1 cellular context compared by ENCODE assay signal in genomic region chr16:56849690-56850680, GRCh38.
TF ChIP-seq lines count a peak whose summit lies in the region.

No MANE protein-coding gene starts in this region.

TF ChIP-seq in HepG2, 621 proteins besides CTCF, POLR2A, EP300 and RAD21 (continued from another document and continues in another):
- TF ChIP-seq ZBTB37 (CRISPR knock-in tag; IDR thresholded peaks at IDR 0.05): no peak
- TF ChIP-seq KDM5B (CRISPR knock-in tag; IDR thresholded peaks at IDR 0.05; ENCODE audit: borderline replicate concordance): peak; percentile 17; the same call in 1 of the 2 replicates
- TF ChIP-seq MBNL3 (CRISPR knock-in tag; conservative IDR thresholded peaks at IDR 0.05): no peak
- 0 out of 2 replicates have a peak, but pooled peaks have one; percentile 7 for TF ChIP-seq NCOA1 (CRISPR knock-in tag; IDR thresholded peaks at IDR 0.05)
- no peak for TF ChIP-seq TAF15 (IDR thresholded peaks at IDR 0.05; ENCODE audit: low read depth, low read length, poor library complexity, severe bottlenecking)
- 0 out of 2 replicates have a peak, but pooled peaks have one; percentile 46 for TF ChIP-seq SOX13 (IDR thresholded peaks at IDR 0.05)
- peak in 1 of 2 experiments; percentile 85; a peak in 2 of 4 replicates for TF ChIP-seq SOX13 (CRISPR knock-in tag; conservative IDR thresholded peaks at IDR 0.05 in 1 of 2, IDR thresholded peaks at IDR 0.05 in 1 of 2)
- no peak for TF ChIP-seq BRCA1 (CRISPR knock-in tag; IDR thresholded peaks at IDR 0.05)
- no peak for TF ChIP-seq ZNF720 (CRISPR knock-in tag; IDR thresholded peaks at IDR 0.05)
- no peak for TF ChIP-seq FLYWCH1 (CRISPR knock-in tag; IDR thresholded peaks at IDR 0.05)
- TF ChIP-seq ZNF143 (CRISPR knock-in tag; IDR thresholded peaks at IDR 0.05): no peak
- peak; percentile 8; the same call in 1 of the 2 replicates for TF ChIP-seq ZNF644 (CRISPR knock-in tag; IDR thresholded peaks at IDR 0.05; ENCODE audit: low read depth)
- TF ChIP-seq ZNF768 (CRISPR knock-in tag; IDR thresholded peaks at IDR 0.05): 0 out of 2 replicates have a peak, but pooled peaks have one; percentile 13
- TF ChIP-seq BORCS8-MEF2B (CRISPR knock-in tag; IDR thresholded peaks at IDR 0.05): no peak
- no peak for TF ChIP-seq SIN3A (IDR thresholded peaks at IDR 0.05; ENCODE audit: borderline replicate concordance, low read depth, low read length)
- TF ChIP-seq SIX4 (CRISPR knock-in tag; IDR thresholded peaks at IDR 0.05): no peak
- no peak; the same call in 1 of the 2 replicates for TF ChIP-seq ZBTB38 (CRISPR knock-in tag; IDR thresholded peaks at IDR 0.05)
- no peak for TF ChIP-seq PRPF4 (IDR thresholded peaks at IDR 0.05; ENCODE audit: low read depth, low read length, poor library complexity, severe bottlenecking)
- TF ChIP-seq TFDP2 (CRISPR knock-in tag; IDR thresholded peaks at IDR 0.05): 0 out of 2 replicates have a peak, but pooled peaks have one; percentile 14
- TF ChIP-seq GLMP (CRISPR knock-in tag; IDR thresholded peaks at IDR 0.05; ENCODE audit: borderline replicate concordance): no peak
- TF ChIP-seq NR2F6 (IDR thresholded peaks at IDR 0.05): peak; percentile 81
- TF ChIP-seq NR2F6 (CRISPR knock-in tag; IDR thresholded peaks at IDR 0.05): peak; percentile 88
- no peak for TF ChIP-seq JDP2 (CRISPR knock-in tag; IDR thresholded peaks at IDR 0.05; ENCODE audit: borderline replicate concordance)
- TF ChIP-seq AHDC1 (CRISPR knock-in tag; IDR thresholded peaks at IDR 0.05; ENCODE audit: borderline replicate concordance): no peak
- no peak for TF ChIP-seq TEAD2 (CRISPR knock-in tag; IDR thresholded peaks at IDR 0.05)
- peak; percentile 75 for TF ChIP-seq HDAC2 (CRISPR knock-in tag; IDR thresholded peaks at IDR 0.05)
- no peak for TF ChIP-seq FOXM1 (CRISPR knock-in tag; IDR thresholded peaks at IDR 0.05)
- peak; percentile 60 for TF ChIP-seq ZNF800 (CRISPR knock-in tag; IDR thresholded peaks at IDR 0.05)
- no peak for TF ChIP-seq ZNF761 (CRISPR knock-in tag; conservative IDR thresholded peaks at IDR 0.05)
- no peak for TF ChIP-seq ATAD3A (CRISPR knock-in tag; IDR thresholded peaks at IDR 0.05)
- TF ChIP-seq ZNF335 (CRISPR knock-in tag; IDR thresholded peaks at IDR 0.05): no peak
- TF ChIP-seq TBX3 (IDR thresholded peaks at IDR 0.05; ENCODE audit: borderline replicate concordance): no peak
- no peak for TF ChIP-seq SP140L (CRISPR knock-in tag; IDR thresholded peaks at IDR 0.05; ENCODE audit: borderline replicate concordance)
- no peak; the same call in 1 of the 2 replicates for TF ChIP-seq CEBPG (CRISPR knock-in tag; IDR thresholded peaks at IDR 0.05)
- no peak for TF ChIP-seq ARNT (IDR thresholded peaks at IDR 0.05)
- no peak for TF ChIP-seq SPEN (CRISPR knock-in tag; IDR thresholded peaks at IDR 0.05; ENCODE audit: low read depth)
- TF ChIP-seq KLF15 (CRISPR knock-in tag; IDR thresholded peaks at IDR 0.05; ENCODE audit: borderline replicate concordance): no peak
- TF ChIP-seq ZNF3 (CRISPR knock-in tag; IDR thresholded peaks at IDR 0.05): 0 out of 2 replicates have a peak, but pooled peaks have one; percentile 24
- no peak for TF ChIP-seq ZHX1 (CRISPR knock-in tag; IDR thresholded peaks at IDR 0.05; ENCODE audit: low read depth)
- no peak for TF ChIP-seq MYPOP (CRISPR knock-in tag; IDR thresholded peaks at IDR 0.05)
- no peak; the same call in 1 of the 2 replicates for TF ChIP-seq FOXJ3 (CRISPR knock-in tag; IDR thresholded peaks at IDR 0.05; ENCODE audit: borderline replicate concordance)
- TF ChIP-seq ZBTB44 (CRISPR knock-in tag; IDR thresholded peaks at IDR 0.05): no peak
- TF ChIP-seq RXRB (CRISPR knock-in tag; IDR thresholded peaks at IDR 0.05; ENCODE audit: borderline replicate concordance): peak; percentile 72; the same call in 1 of the 2 replicates
- no peak for TF ChIP-seq USF2 (IDR thresholded peaks at IDR 0.05; ENCODE audit: low read depth, low read length)
- no peak for TF ChIP-seq USF2 (CRISPR knock-in tag; IDR thresholded peaks at IDR 0.05; ENCODE audit: borderline replicate concordance)
